ENCODE assay signal across 27 cellular contexts in genomic region chr4:91279899-91280298, GRCh38.
"Had no signal": no experiment of that assay in that cellular context is flagged by ENCODE, and none has a peak within 500 bp of the region (broad histone marks: within the 10 kb centered on the region; RNA-seq: fewer than 3 reads in every experiment).

No MANE protein-coding gene starts in this region.

- H3K4me3 Mint-ChIP-seq: activated CD4-positive, alpha-beta T cell treated with anti-CD3 and anti-CD28 coated beads for 36 hours; activated T-cell treated with anti-CD3 and anti-CD28 coated beads, Interleukin-2, amount 50 U/mL, for 72 hours; naive B cell; nephron progenitor cell; stimulated activated memory B cell treated with anti-CD40 and anti-IgM and Interleukin-4, amounts not matched to agents 10 μg/mL and 1 μg/mL and 100 μg/mL, for 72 hours had no signal

- H3K27me3 Mint-ChIP-seq: activated CD4-positive, alpha-beta T cell treated with anti-CD3 and anti-CD28 coated beads for 36 hours; naive B cell; stimulated activated memory B cell treated with anti-CD40 and anti-IgM and Interleukin-4, amounts not matched to agents 10 μg/mL and 1 μg/mL and 100 μg/mL, for 72 hours had no signal

- H3K4me1 Mint-ChIP-seq: activated CD4-positive, alpha-beta T cell treated with anti-CD3 and anti-CD28 coated beads for 36 hours; naive B cell; nephron progenitor cell; stimulated activated memory B cell treated with anti-CD40 and anti-IgM and Interleukin-4, amounts not matched to agents 10 μg/mL and 1 μg/mL and 100 μg/mL, for 72 hours had no signal

- H3K4me3 ChIP-seq: esophagus squamous epithelium, pancreas, prostate gland, smooth muscle cell, stomach, suprapubic skin, tibial artery had no signal

- H3K27ac ChIP-seq: epithelial cell of prostate, esophagus squamous epithelium, pancreas, prostate gland, stomach, suprapubic skin, tibial artery had no signal

- H3K4me1 ChIP-seq: esophagus squamous epithelium, pancreas, prostate gland, stomach, suprapubic skin, tibial artery had no signal

- DNase-seq: activated CD4-positive, alpha-beta T cell treated with anti-CD3 and anti-CD28 coated beads for 36 hours; activated CD4-positive, CD25-positive, alpha-beta regulatory T cell; activated naive CD4-positive, alpha-beta T cell; activated T-cell treated with anti-CD3 and anti-CD28 coated beads for 4 hours; activated T-cell treated with anti-CD3 and anti-CD28 coated beads, Interleukin-2, amount 50 U/mL, for 72 hours; anterior cingulate cortex; effector CD8-positive, alpha-beta T cell; esophagus squamous epithelium; foreskin melanocyte; mammary epithelial cell; naive B cell; nephron progenitor cell; nucleus accumbens; pancreas; retina; stimulated activated CD4-positive, alpha-beta T cell treated with anti-CD3 and anti-CD28 coated beads, Interleukin-1b, Interleukin-23, amount 100 ng/mL, for 48 hours; stimulated activated CD4-positive, alpha-beta T cell treated with anti-CD3 and anti-CD28 coated beads, Interleukin-4, amount 100 ng/mL, for 4 hours; stimulated activated CD8-positive, alpha-beta memory T cell treated with anti-CD3 and anti-CD28 coated beads, Interleukin-4, amount 100 ng/mL, for 48 hours; stomach; T-helper 1 cell; tibial artery had no signal

- H3K27ac Mint-ChIP-seq: activated CD4-positive, alpha-beta T cell treated with anti-CD3 and anti-CD28 coated beads for 36 hours; activated naive CD4-positive, alpha-beta T cell treated with anti-CD3 and anti-CD28 coated beads, Interleukin-2, amount 50 U/mL, for 72 hours; activated T-cell treated with anti-CD3 and anti-CD28 coated beads, Interleukin-2, amount 50 U/mL, for 72 hours; naive B cell; nephron progenitor cell; stimulated activated memory B cell treated with anti-CD40 and anti-IgM and Interleukin-4, amounts not matched to agents 10 μg/mL and 1 μg/mL and 100 μg/mL, for 72 hours had no signal

- H3K9me3 ChIP-seq: esophagus squamous epithelium, pancreas, prostate gland, stomach, suprapubic skin, tibial artery had no signal

- H3K36me3 Mint-ChIP-seq: naive B cell; stimulated activated memory B cell treated with anti-CD40 and anti-IgM and Interleukin-4, amounts not matched to agents 10 μg/mL and 1 μg/mL and 100 μg/mL, for 72 hours had no signal

- H3K27me3 ChIP-seq: esophagus squamous epithelium, pancreas, stomach, suprapubic skin, tibial artery had no signal

- ATAC-seq: activated CD4-positive, alpha-beta T cell treated with anti-CD3 and anti-CD28 coated beads for 36 hours; activated naive CD4-positive, alpha-beta T cell treated with anti-CD3 and anti-CD28 coated beads, Interleukin-2, amount 50 U/mL, for 72 hours; activated T-cell treated with anti-CD3 and anti-CD28 coated beads, Interleukin-2, amount 50 U/mL, for 72 hours; stimulated activated memory B cell treated with anti-CD40 and anti-IgM and Interleukin-4, amounts not matched to agents 10 μg/mL and 1 μg/mL and 100 μg/mL, for 72 hours had no signal

- H3K36me3 ChIP-seq: esophagus squamous epithelium, pancreas, prostate gland, stomach, suprapubic skin, tibial artery had no signal
